ENCODE assay signal across 8 cellular contexts in genomic region chr12:122064034-122064777, GRCh38. TPM values are rescaled to one million over a fixed set of nuclear protein-coding genes. Genes with fewer than 3 reads are reported as not detected.
DNase-seq lines count a peak whose midpoint lies in the region; ATAC-seq lines count a peak whose summit lies in the region.

No MANE protein-coding gene starts in this region.

- DNase-seq in ELF-1 (ENCODE audit: low read depth, low spot score) (peak; percentile 98), HT1080 (ENCODE audit: low read depth) (peak; percentile 99), NOMO-1 treated with DMSO at 0.1 percent for 48 hours (lab: John Stamatoyannopoulos, UW; ENCODE audit: unreplicated experiment) (peak; percentile 89), Right ventricle myocardium inferior (ENCODE audit: missing footprints) (peak; percentile 93), nucleus accumbens (lab: John Stamatoyannopoulos, UW) (peak in 52 of 56 donors; percentile 16 to 89 (median 74))
- peak in 1 of 2 donors; percentile 35 for DNase-seq in activated naive CD4-positive, alpha-beta T cell treated with anti-CD3 and anti-CD28 coated beads, Interleukin-2, amount 50 U/mL, for 72 hours (ENCODE audit: low spot score in 2 of 2)

- no peak overlapping the region for H3K27ac Mint-ChIP-seq in activated naive CD4-positive, alpha-beta T cell treated with anti-CD3 and anti-CD28 coated beads, Interleukin-2, amount 50 U/mL, for 72 hours

- ATAC-seq in activated naive CD4-positive, alpha-beta T cell treated with anti-CD3 and anti-CD28 coated beads, Interleukin-2, amount 50 U/mL, for 72 hours, result peak; percentile 79 to 85
- peak; percentile 91 for ATAC-seq in Right ventricle myocardium inferior
- ATAC-seq in GM19035 (IDR thresholded peaks at IDR 0.05; ENCODE audit: unreplicated experiment), result no peak
- ATAC-seq in GM18520 (IDR thresholded peaks at IDR 0.05; ENCODE audit: unreplicated experiment), result no peak

- no peaks in the 10 kb centered on the region for H3K9me3 Mint-ChIP-seq in activated naive CD4-positive, alpha-beta T cell treated with anti-CD3 and anti-CD28 coated beads, Interleukin-2, amount 50 U/mL, for 72 hours

- H3K36me3 Mint-ChIP-seq in activated naive CD4-positive, alpha-beta T cell treated with anti-CD3 and anti-CD28 coated beads, Interleukin-2, amount 50 U/mL, for 72 hours, result no peaks in the 10 kb centered on the region

- intact Hi-C loops in Right ventricle myocardium inferior (cut with DNase I), result loop anchor here (5.0 kb wide), 1 partner anchor 43 kb away; no protein-coding TSS in a partner anchor

RNA-seq across cellular contexts. Expression of gene MLXIP, which starts 14.3 kb away (rescaled TPM):
- total RNA-seq in HT1080 (2014; rRNA removed; shearing (Covaris generic)), result 7.8 and 10.9 TPM in 2 replicates
- polyA plus RNA-seq in HT1080 (2015; cell fraction: cytosol; rRNA removed), result 14.3 and 18.6 TPM in 2 replicates
- 30.5 and 36.4 TPM in 2 replicates for polyA plus RNA-seq in HT1080 (2015; cell fraction: nucleus; rRNA removed)
- total RNA-seq in activated naive CD4-positive, alpha-beta T cell treated with anti-CD3 and anti-CD28 coated beads, Interleukin-2, amount 50 U/mL, for 72 hours, result 10 to 100 TPM; 34.9 to 36.0 TPM
- total RNA-seq in Right ventricle myocardium inferior, result 25.7 TPM

RNA-seq across cellular contexts. Expression of gene BCL7A, which starts 42.5 kb away (rescaled TPM):
- total RNA-seq in HT1080 (2014; rRNA removed; shearing (Covaris generic)), result 7.2 and 10.3 TPM in 2 replicates
- 12.7 and 14.6 TPM in 2 replicates for polyA plus RNA-seq in HT1080 (2015; cell fraction: cytosol; rRNA removed)
- 9.9 and 12.1 TPM in 2 replicates for polyA plus RNA-seq in HT1080 (2015; cell fraction: nucleus; rRNA removed)
- 1 to 10 TPM; 3.3 to 5.8 TPM for total RNA-seq in activated naive CD4-positive, alpha-beta T cell treated with anti-CD3 and anti-CD28 coated beads, Interleukin-2, amount 50 U/mL, for 72 hours
- total RNA-seq in Right ventricle myocardium inferior, result 15.8 TPM

Comparison
In these comparisons a context has a peak if more than half of its experiments do, and no peak if none do; other contexts are left out.
1. ATAC-seq: peak in activated naive CD4-positive, alpha-beta T cell treated with anti-CD3 and anti-CD28 coated beads, Interleukin-2, amount 50 U/mL, for 72 hours (2 of 2) and Right ventricle myocardium inferior (single experiment); none in GM19035 (single experiment) and GM18520 (single experiment).